Comparison of ENCODE assay signal across 12 cellular contexts in the genomic region with DNA sequence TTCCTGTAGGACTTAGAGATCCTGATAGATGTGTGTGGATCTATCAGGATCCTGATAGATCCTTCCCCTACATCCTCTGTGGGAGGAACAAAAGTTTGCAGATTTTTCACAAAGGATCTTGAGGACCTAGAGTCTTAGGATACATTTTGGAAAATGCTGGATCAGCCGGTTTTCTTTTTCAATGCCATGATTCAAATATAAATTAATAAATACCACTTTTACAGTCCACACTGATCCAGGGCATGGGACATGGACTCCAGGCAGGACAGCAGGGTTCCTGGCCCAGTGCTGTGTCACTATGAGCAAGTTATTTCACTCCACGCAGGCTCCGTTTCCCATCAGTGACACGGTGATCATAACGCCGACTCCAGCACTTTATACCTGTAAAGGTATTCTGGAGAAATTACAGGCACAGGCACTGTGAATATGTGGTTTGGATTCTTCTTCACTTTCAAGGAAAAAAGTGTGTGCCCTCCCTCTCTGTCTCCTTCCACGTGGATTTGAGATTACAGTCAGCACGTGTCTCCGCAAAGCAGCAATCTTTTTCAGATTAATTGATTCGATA. TPM values are rescaled to one million over a fixed set of nuclear protein-coding genes. Genes with fewer than 3 reads are reported as not detected.
DNase-seq lines count a peak whose midpoint lies in the region; ATAC-seq, FAIRE-seq and TF ChIP-seq lines count a peak whose summit lies in the region.
"Had no signal": no experiment of that assay in that cellular context is flagged by ENCODE, and none has a peak within 500 bp of the region (broad histone marks: within the 10 kb centered on the region; RNA-seq: fewer than 3 reads in every experiment).

No MANE protein-coding gene starts in this region.

- H3F3A ChIP-seq in PC-9 (ENCODE audit: insufficient read depth, low read depth), result no peaks in the 10 kb centered on the region; the same call in 1 of the 2 replicates

- no peaks in the 10 kb centered on the region for H3K36me3 ChIP-seq in PC-9 (ENCODE audit: low read depth)
- no peaks in the 10 kb centered on the region for H3K36me3 ChIP-seq in endothelial cell of umbilical vein (ENCODE audit: control insufficient read depth in 2 of 2, extremely low read depth in 1 of 2, insufficient read depth in 2 of 2, low read length in 2 of 2)
- H3K36me3 ChIP-seq: HAP-1 had no signal

- POLR2A ChIA-PET in PC-9 (lab: Charles Lee; ENCODE audit: unreplicated experiment), result no interaction called here
- POLR2A ChIA-PET in endothelial cell of umbilical vein (lab: Charles Lee), result no interaction called here

- FAIRE-seq in endothelial cell of umbilical vein (lab: Jason Lieb, UNC), result no peak

- no TSS peak for BruUV-seq in PC-9 (replicated peaks; lab: Mats Ljungman, UMichigan)
- BruUV-seq in endothelial cell of umbilical vein (replicated peaks; lab: Mats Ljungman, UMichigan), result no TSS peak

- no peaks in the 10 kb centered on the region for H4K20me1 ChIP-seq in PC-9 (ENCODE audit: insufficient read depth)
- no peaks in the 10 kb centered on the region for H4K20me1 ChIP-seq in endothelial cell of umbilical vein (replicated peaks; ENCODE audit: control insufficient read depth, extremely low read depth, insufficient read depth, low read length)

- H3K27me3 Mint-ChIP-seq in activated naive CD8-positive, alpha-beta T cell, result no peaks in the 10 kb centered on the region
- H3K27me3 Mint-ChIP-seq in activated naive CD8-positive, alpha-beta T cell treated with anti-CD3 and anti-CD28 coated beads for 36 hours, result no peaks in the 10 kb centered on the region

- H3K9me3 Mint-ChIP-seq in activated naive CD8-positive, alpha-beta T cell (ENCODE audit: low read depth), result no peaks in the 10 kb centered on the region
- H3K9me3 Mint-ChIP-seq in activated naive CD8-positive, alpha-beta T cell treated with anti-CD3 and anti-CD28 coated beads for 36 hours, result no peaks in the 10 kb centered on the region
- H3K9me3 Mint-ChIP-seq: CD14-positive monocyte had no signal

- peak overlapping the region; percentile 9; the same call in 1 of the 2 replicates for H3K27ac ChIP-seq in PC-9
- H3K27ac ChIP-seq in endothelial cell of umbilical vein (ENCODE audit: insufficient read depth, low read depth, low read length), result no peak overlapping the region

- H3K4me3 Mint-ChIP-seq in activated naive CD8-positive, alpha-beta T cell, result no peak overlapping the region
- H3K4me3 Mint-ChIP-seq in activated naive CD8-positive, alpha-beta T cell treated with anti-CD3 and anti-CD28 coated beads for 36 hours, result no peak overlapping the region
- H3K4me3 Mint-ChIP-seq: CD14-positive monocyte had no signal

- H3K79me2 ChIP-seq in PC-9 (ENCODE audit: low read depth) (no peaks in the 10 kb centered on the region), endothelial cell of umbilical vein (ENCODE audit: control insufficient read depth, insufficient read depth, low read length) (no peaks in the 10 kb centered on the region)

- DNase-seq in activated naive CD8-positive, alpha-beta T cell treated with anti-CD3 and anti-CD28 coated beads for 36 hours, result no peak
- no peak for DNase-seq in PC-9
- DNase-seq in endothelial cell of umbilical vein (ENCODE audit: low read depth, low spot score), result no peak
- DNase-seq in AG08395 (ENCODE audit: low spot score), result no peak
- no peak for DNase-seq in iPS-NIHi11 (ENCODE audit: low spot score)
- DNase-seq: NCI-H1417 treated with DMSO at 0.1 percent for 48 hours, NCI-H2029, NCI-H774 had no signal

- H2AFZ ChIP-seq in PC-9, result no peak overlapping the region
- H2AFZ ChIP-seq in endothelial cell of umbilical vein (ENCODE audit: low read depth, low read length), result peak overlapping the region; percentile 10

- H3K4me2 ChIP-seq in PC-9, result peak overlapping the region; percentile 8; the same call in 1 of the 2 replicates
- no peak overlapping the region for H3K4me2 ChIP-seq in endothelial cell of umbilical vein (ENCODE audit: insufficient read depth, low read length)

- no peak overlapping the region for H3K9ac ChIP-seq in endothelial cell of umbilical vein (replicated peaks; ENCODE audit: extremely low read depth, insufficient read depth, low read length)

- peaks cover 32% of the 10 kb centered on the region for H3K4me1 Mint-ChIP-seq in activated naive CD8-positive, alpha-beta T cell (ENCODE audit: low read depth)
- peaks cover 58% of the 10 kb centered on the region for H3K4me1 Mint-ChIP-seq in activated naive CD8-positive, alpha-beta T cell treated with anti-CD3 and anti-CD28 coated beads for 36 hours

- TF ChIP-seq CTCF in PC-9 (conservative IDR thresholded peaks at IDR 0.05) (no peak), endothelial cell of umbilical vein (IDR thresholded peaks at IDR 0.05; ENCODE audit: extremely low read depth in 1 of 2, insufficient read depth in 1 of 2, low read depth in 1 of 2, low read length in 2 of 2) (no peak)

- dilution Hi-C loops in endothelial cell of umbilical vein (cut with MboI; ENCODE audit: extremely low pct_ligation_motif_present, low sequenced_read_pairs), result no loop called here

- no peaks in the 10 kb centered on the region for H3K9me1 ChIP-seq in endothelial cell of umbilical vein (replicated peaks; ENCODE audit: control insufficient read depth, extremely low read depth, insufficient read depth, low read length)

- ATAC-seq in HG03039 (IDR thresholded peaks at IDR 0.05; ENCODE audit: unreplicated experiment), result no peak

- peak overlapping the region; percentile 97 for H3K27ac Mint-ChIP-seq in activated naive CD8-positive, alpha-beta T cell
- no peak overlapping the region for H3K27ac Mint-ChIP-seq in activated naive CD8-positive, alpha-beta T cell treated with anti-CD3 and anti-CD28 coated beads for 36 hours

- H3K36me3 Mint-ChIP-seq in activated naive CD8-positive, alpha-beta T cell, result no peaks in the 10 kb centered on the region
- H3K36me3 Mint-ChIP-seq in activated naive CD8-positive, alpha-beta T cell treated with anti-CD3 and anti-CD28 coated beads for 36 hours, result no peaks in the 10 kb centered on the region
- H3K36me3 Mint-ChIP-seq: CD14-positive monocyte had no signal

- H3K27me3 ChIP-seq in PC-9 (ENCODE audit: insufficient read depth, low read depth) (no peaks in the 10 kb centered on the region), endothelial cell of umbilical vein (ENCODE audit: control insufficient read depth in 2 of 2, insufficient read depth in 2 of 2, low read length in 2 of 2) (peaks cover 0 to 2% of the 10 kb centered on the region in 2 experiments)

- CTCF ChIA-PET in PC-9 (lab: Charles Lee) (no interaction called here), endothelial cell of umbilical vein (lab: Charles Lee) (no interaction called here)

- no peak overlapping the region for H3K4me3 ChIP-seq in PC-9
- H3K4me3 ChIP-seq in endothelial cell of umbilical vein (replicated peaks in 1 of 3; ENCODE audit: insufficient read depth in 1 of 3, low read depth in 1 of 3, low read length in 3 of 3), result no peak overlapping the region
- H3K4me3 ChIP-seq: HAP-1 had no signal

- H3K4me1 ChIP-seq in PC-9 (replicated peaks; ENCODE audit: insufficient read depth) (peaks cover 45% of the 10 kb centered on the region), endothelial cell of umbilical vein (ENCODE audit: control insufficient read depth, extremely low read depth, insufficient read depth, low read length) (no peaks in the 10 kb centered on the region)
- H3K4me1 ChIP-seq: HAP-1 had no signal

- H3K9me3 ChIP-seq in PC-9 (ENCODE audit: insufficient read depth, low read depth) (no peaks in the 10 kb centered on the region), endothelial cell of umbilical vein (replicated peaks; ENCODE audit: control insufficient read depth, insufficient read depth, low read length) (no peaks in the 10 kb centered on the region)
- H3K9me3 ChIP-seq: HAP-1 had no signal

- H3K9me2 ChIP-seq in PC-9 (ENCODE audit: insufficient read depth), result no peaks in the 10 kb centered on the region

- TF ChIP-seq POLR2A in endothelial cell of umbilical vein (IDR thresholded peaks at IDR 0.05; ENCODE audit: low read depth, low read length), result no peak

- intact Hi-C loops in PC-9 (cut with micrococcal nuclease; ENCODE audit: unreplicated experiment), result no loop called here
- intact Hi-C loops in endothelial cell of umbilical vein (cut with micrococcal nuclease), result no loop called here

TF ChIP-seq in endothelial cell of umbilical vein, 7 proteins besides CTCF, POLR2A, EP300 and RAD21:
- TF ChIP-seq GATA2 (IDR thresholded peaks at IDR 0.05; ENCODE audit: insufficient read depth, insufficient read length, low read depth, low read length), result no peak

RNA-seq across cellular contexts. Expression of a gene that starts 40.7 kb away (rescaled TPM):
- 10 to 100 TPM; 33.4 to 33.8 TPM for total RNA-seq in activated naive CD8-positive, alpha-beta T cell treated with anti-CD3 and anti-CD28 coated beads for 36 hours
- 24.4 and 45.0 TPM in 2 replicates for total RNA-seq in PC-9 (2021)
- total RNA-seq in endothelial cell of umbilical vein, result 24.8 and 25.3 TPM in 2 replicates
- polyA plus RNA-seq in endothelial cell of umbilical vein, result 41.1 and 45.4 TPM in 2 replicates
- polyA plus RNA-seq in endothelial cell of umbilical vein (2011; cell fraction: cytosol; rRNA removed), result 26.6 and 29.2 TPM in 2 replicates
- 16.3 and 24.2 TPM in 2 replicates for polyA plus RNA-seq in endothelial cell of umbilical vein (2011; cell fraction: nucleus; rRNA removed)
- 26.8 and 27.3 TPM in 2 replicates for polyA plus RNA-seq in endothelial cell of umbilical vein (2012)
- polyA minus RNA-seq in endothelial cell of umbilical vein, result 22.9 and 35.3 TPM in 2 replicates
- polyA minus RNA-seq in endothelial cell of umbilical vein (2011; cell fraction: cytosol; rRNA and poly(A)+ RNA removed), result 26.2 TPM
- polyA minus RNA-seq in endothelial cell of umbilical vein (2011; cell fraction: nucleus; rRNA and poly(A)+ RNA removed), result 7.3 and 9.8 TPM in 2 replicates
